ENCODE assay signal across 1 cellular context in genomic region chr2:44546469-44547127, GRCh38.
TF ChIP-seq lines count a peak whose summit lies in the region.

No MANE protein-coding gene starts in this region.

TF ChIP-seq in SK-N-SH, 30 proteins besides CTCF, POLR2A, EP300 and RAD21 (continued from another document):
- TF ChIP-seq POLR2AphosphoS5 (IDR thresholded peaks at IDR 0.05; ENCODE audit: low read depth, low read length) = no peak
- TF ChIP-seq ZBTB33 (IDR thresholded peaks at IDR 0.05; ENCODE audit: borderline replicate concordance, low read depth) = no peak
- no peak for TF ChIP-seq IRF3 (IDR thresholded peaks at IDR 0.05; ENCODE audit: low read depth, low read length)
- no peak for TF ChIP-seq NFIC (IDR thresholded peaks at IDR 0.05; ENCODE audit: borderline replicate concordance)
- no peak for TF ChIP-seq REST (IDR thresholded peaks at IDR 0.05; ENCODE audit: low read depth, low read length)
- TF ChIP-seq FOXM1 (IDR thresholded peaks at IDR 0.05; ENCODE audit: low read depth) = no peak
- TF ChIP-seq PBX3 (IDR thresholded peaks at IDR 0.05) = peak; percentile 51
- no peak for TF ChIP-seq MAX (IDR thresholded peaks at IDR 0.05; ENCODE audit: low read depth)
- TF ChIP-seq SMC3 (IDR thresholded peaks at IDR 0.05; ENCODE audit: low read depth, low read length) = peak; percentile 10; the same call in 1 of the 2 replicates
- TF ChIP-seq FOSL2 (IDR thresholded peaks at IDR 0.05; ENCODE audit: borderline replicate concordance, low read depth) = no peak
- TF ChIP-seq RFX5 (IDR thresholded peaks at IDR 0.05; ENCODE audit: low read length) = no peak
- no peak for TF ChIP-seq RXRA (IDR thresholded peaks at IDR 0.05; ENCODE audit: borderline replicate concordance, low read depth)
- peak; percentile 98 for TF ChIP-seq RCOR1 (IDR thresholded peaks at IDR 0.05; ENCODE audit: low read length)
- TF ChIP-seq EZH2phosphoT487 (IDR thresholded peaks at IDR 0.05; ENCODE audit: borderline replicate concordance, low read depth) = no peak
- TF ChIP-seq USF2 (IDR thresholded peaks at IDR 0.05; ENCODE audit: borderline replicate concordance, low read depth, low read length) = no peak
- TF ChIP-seq MXI1 (IDR thresholded peaks at IDR 0.05; ENCODE audit: low read depth, low read length) = no peak; the same call in 1 of the 2 replicates
- peak; percentile 90 for TF ChIP-seq FOXJ3 (CRISPR knock-in tag; IDR thresholded peaks at IDR 0.05)
- TF ChIP-seq ELF1 (IDR thresholded peaks at IDR 0.05) = no peak
- peak; percentile 85 for TF ChIP-seq CHD2 (IDR thresholded peaks at IDR 0.05; ENCODE audit: low read length, partially characterized antibody)
- no peak for TF ChIP-seq YY1 (IDR thresholded peaks at IDR 0.05; ENCODE audit: low read depth)
- TF ChIP-seq MEF2A (IDR thresholded peaks at IDR 0.05; ENCODE audit: borderline replicate concordance, low read depth) = no peak
- TF ChIP-seq JUND (IDR thresholded peaks at IDR 0.05) = no peak
- no peak for TF ChIP-seq TAF1 (IDR thresholded peaks at IDR 0.05; ENCODE audit: borderline replicate concordance, low read depth, low read length)
TF ChIP-seq in SK-N-SH: peak in this region for 7.
